In genomic region chr13:29472317-29472961, GRCh38 we compare ENCODE assay signal across 8 cellular contexts.
DNase-seq lines count a peak whose midpoint lies in the region; ATAC-seq and TF ChIP-seq lines count a peak whose summit lies in the region.

No MANE protein-coding gene starts in this region.

- H2AFZ ChIP-seq in OCI-LY7 (ENCODE audit: low read length): peak overlapping the region; percentile 73; the same call in 1 of the 2 replicates

- no peak overlapping the region for H3K27ac ChIP-seq in OCI-LY7 (ENCODE audit: low read depth, low read length, poor library complexity, severe bottlenecking)

- H3K4me3 ChIP-seq in OCI-LY7 (ENCODE audit: low read depth, low read length, poor library complexity, severe bottlenecking): no peak overlapping the region

- H3K27me3 Mint-ChIP-seq in HFFc6 (ENCODE audit: insufficient read depth): peaks cover 9% of the 10 kb centered on the region

- H3K27ac Mint-ChIP-seq in HFFc6: no peak overlapping the region

- no peaks in the 10 kb centered on the region for H3K9me3 Mint-ChIP-seq in HFFc6

- CTCF ChIA-PET in OCI-LY7 (lab: Charles Lee; ENCODE audit: unreplicated experiment): interaction anchor here (1.1 kb wide), 1 partner anchor 30 kb away, joined by 3 read pairs; no protein-coding TSS in a partner anchor

- no TSS peak for BruUV-seq in OCI-LY7 (replicated peaks; lab: Mats Ljungman, UMichigan)

- H3K36me3 ChIP-seq in OCI-LY7 (ENCODE audit: insufficient read depth, low read length): no peaks in the 10 kb centered on the region

- peak; percentile 100 for TF ChIP-seq CTCF in HFFc6 (IDR thresholded peaks at IDR 0.05)
- TF ChIP-seq CTCF in OCI-LY7 (conservative IDR thresholded peaks at IDR 0.05; ENCODE audit: low read length): peak; percentile 100

- no peaks in the 10 kb centered on the region for H3K36me3 Mint-ChIP-seq in HFFc6 (ENCODE audit: low read depth)

- DNase-seq in DMS114 treated with DMSO at 0.1 percent for 48 hours (lab: John Stamatoyannopoulos, UW; ENCODE audit: unreplicated experiment) (peak; percentile 6), HFFc6 (peak; percentile 61), OCI-LY7 (ENCODE audit: low spot score) (peak; percentile 88), left ventricle myocardium superior (peak; percentile 49)
- DNase-seq in activated effector memory CD4-positive, alpha-beta T cell treated with Interleukin-2 at 50 U/mL for 16 hours: peak; percentile 9
- DNase-seq in stimulated activated CD4-positive, alpha-beta T cell treated with anti-CD3 and anti-CD28 coated beads, Interleukin-1b, Interleukin-23, amount 100 ng/mL, for 4 hours (ENCODE audit: low read depth in 2 of 2): peak; percentile 21 to 23

- peak overlapping the region; percentile 57 for H3K4me2 ChIP-seq in OCI-LY7 (ENCODE audit: low read length)

- peaks cover 10% of the 10 kb centered on the region for H3K4me1 Mint-ChIP-seq in HFFc6 (ENCODE audit: low read depth)

- H3K79me2 ChIP-seq in OCI-LY7 (ENCODE audit: insufficient read depth, low read depth, low read length): no peaks in the 10 kb centered on the region

- POLR2A ChIA-PET in OCI-LY7 (lab: Charles Lee): interaction anchor here (1.0 to 1.7 kb wide), 5 partner anchors 18 to 880 kb away, joined by 3 to 8 read pairs (median 5); no protein-coding TSS in a partner anchor

- ATAC-seq in left ventricle myocardium superior: peak; percentile 49
- ATAC-seq in GM21515 (IDR thresholded peaks at IDR 0.05; ENCODE audit: unreplicated experiment): no peak
- no peak for ATAC-seq in GM19395 (IDR thresholded peaks at IDR 0.05; ENCODE audit: unreplicated experiment)

- no peak overlapping the region for H3K4me3 Mint-ChIP-seq in HFFc6

- intact Hi-C loops in OCI-LY7 (cut with micrococcal nuclease; ENCODE audit: unreplicated experiment): loop anchor here (1.0 to 10.0 kb wide), 3 partner anchors 22 to 668 kb away; no protein-coding TSS in a partner anchor
- intact Hi-C loops in left ventricle myocardium superior (cut with micrococcal nuclease): no loop called here

- peaks cover 19% of the 10 kb centered on the region for H3K4me1 ChIP-seq in OCI-LY7 (ENCODE audit: insufficient read depth, low read length, poor library complexity, severe bottlenecking)

- H4K20me1 ChIP-seq in OCI-LY7 (ENCODE audit: insufficient read depth, low read length): no peaks in the 10 kb centered on the region

- H3K9me2 ChIP-seq in OCI-LY7 (ENCODE audit: insufficient read depth, low read length): no peaks in the 10 kb centered on the region

- H3K9me3 ChIP-seq in OCI-LY7 (ENCODE audit: low read length): no peaks in the 10 kb centered on the region

Comparison
In these comparisons a context has a peak if more than half of its experiments do, and no peak if none do; other contexts are left out.
1. DNase-seq: peak in every context shown above with its lines; median percentile 88 in OCI-LY7; 61 in HFFc6; 49 in left ventricle myocardium superior; 22 in stimulated activated CD4-positive, alpha-beta T cell treated with anti-CD3 and anti-CD28 coated beads, Interleukin-1b, Interleukin-23, amount 100 ng/mL, for 4 hours; 9 in activated effector memory CD4-positive, alpha-beta T cell treated with Interleukin-2 at 50 U/mL for 16 hours; 6 in DMS114 treated with DMSO at 0.1 percent for 48 hours.